8 cellular contexts compared by ENCODE assay signal in genomic region chr6:7727150-7727950, GRCh38. TPM values are rescaled to one million over a fixed set of nuclear protein-coding genes. Genes with fewer than 3 reads are reported as not detected.
DNase-seq lines count a peak whose midpoint lies in the region; ATAC-seq lines count a peak whose summit lies in the region.

No MANE protein-coding gene starts in this region.

- H3K4me1 Mint-ChIP-seq in central memory CD8-positive, alpha-beta T cell = no peaks in the 10 kb centered on the region

- no peaks in the 10 kb centered on the region for H3K9me3 Mint-ChIP-seq in central memory CD8-positive, alpha-beta T cell

- H3K27me3 Mint-ChIP-seq in central memory CD8-positive, alpha-beta T cell = peaks cover 82% of the 10 kb centered on the region

- H3K4me3 ChIP-seq in mesodermal cell (ENCODE audit: extremely low read depth, insufficient read depth, low read length, poor library complexity, severe bottlenecking) = peak overlapping the region; percentile 50

- H3K4me3 Mint-ChIP-seq in central memory CD8-positive, alpha-beta T cell = peak overlapping the region; percentile 46

- H3K27ac Mint-ChIP-seq in central memory CD8-positive, alpha-beta T cell (ENCODE audit: low read depth) = no peak overlapping the region

- H3K9me3 ChIP-seq in mesodermal cell (ENCODE audit: control insufficient read depth, low read length) = no peaks in the 10 kb centered on the region

- peaks cover 19% of the 10 kb centered on the region for H3K4me1 ChIP-seq in mesodermal cell (ENCODE audit: control insufficient read depth, insufficient read depth, low read length, poor library complexity, severe bottlenecking)

- no peaks in the 10 kb centered on the region for H3K36me3 Mint-ChIP-seq in central memory CD8-positive, alpha-beta T cell (ENCODE audit: insufficient read depth)

- in situ Hi-C loops in KBM-7 (cut with MboI; ENCODE audit: low pct_unique_long_range_greater_than_20kb, low sequenced_read_pairs) = loop anchor here (25.0 kb wide), 1 partner anchor 260 kb away; no protein-coding TSS in a partner anchor

- DNase-seq in NCI-H345 (lab: John Stamatoyannopoulos, UW) = peak; percentile 1
- DNase-seq in NCI-H345 treated with DMSO at 0.1 percent for 48 hours (lab: John Stamatoyannopoulos, UW; ENCODE audit: unreplicated experiment) = no peak
- peak; percentile 51 for DNase-seq in KBM-7
- DNase-seq in central memory CD8-positive, alpha-beta T cell (ENCODE audit: low spot score in 2 of 2) = no peak
- DNase-seq in HPDE6-E6E7 (ENCODE audit: extremely low spot score) = no peak
- no peak for DNase-seq in HuH-7.5 (ENCODE audit: low spot score)

- H3K27ac ChIP-seq in mesodermal cell (ENCODE audit: low read depth, low read length, severe bottlenecking) = no peak overlapping the region

- H3K36me3 ChIP-seq in mesodermal cell (ENCODE audit: control insufficient read depth, insufficient read depth, low read length) = peaks cover 4% of the 10 kb centered on the region

- no peak for ATAC-seq in central memory CD8-positive, alpha-beta T cell (replicated peaks; ENCODE audit: extremely low read depth, poor library complexity, severe bottlenecking)
- ATAC-seq in HG03139 (IDR thresholded peaks at IDR 0.05; ENCODE audit: unreplicated experiment) = no peak

- WGBS in mesodermal cell (ENCODE audit: insufficient coverage in 2 of 2), 2 experiments = 0 to 1% methylated on average over 71 to 77 of the region's 86 CpGs

RNA-seq across cellular contexts. Expression of gene BMP6, which starts 1.5 kb away (rescaled TPM):
- polyA plus RNA-seq in mesodermal cell (2013, experiment 1 of 2) = 17.9 TPM
- 16.8 TPM for polyA plus RNA-seq in mesodermal cell (2013, experiment 2 of 2)

Comparison
In these comparisons a context has a peak if more than half of its experiments do, and no peak if none do; other contexts are left out.
1. DNase-seq: peak in NCI-H345 (single experiment) and KBM-7 (single experiment); none in NCI-H345 treated with DMSO at 0.1 percent for 48 hours (single experiment), central memory CD8-positive, alpha-beta T cell (0 of 2), HPDE6-E6E7 (single experiment) and HuH-7.5 (single experiment).